Comparison of ENCODE assay signal across 23 cellular contexts in the genomic region with DNA sequence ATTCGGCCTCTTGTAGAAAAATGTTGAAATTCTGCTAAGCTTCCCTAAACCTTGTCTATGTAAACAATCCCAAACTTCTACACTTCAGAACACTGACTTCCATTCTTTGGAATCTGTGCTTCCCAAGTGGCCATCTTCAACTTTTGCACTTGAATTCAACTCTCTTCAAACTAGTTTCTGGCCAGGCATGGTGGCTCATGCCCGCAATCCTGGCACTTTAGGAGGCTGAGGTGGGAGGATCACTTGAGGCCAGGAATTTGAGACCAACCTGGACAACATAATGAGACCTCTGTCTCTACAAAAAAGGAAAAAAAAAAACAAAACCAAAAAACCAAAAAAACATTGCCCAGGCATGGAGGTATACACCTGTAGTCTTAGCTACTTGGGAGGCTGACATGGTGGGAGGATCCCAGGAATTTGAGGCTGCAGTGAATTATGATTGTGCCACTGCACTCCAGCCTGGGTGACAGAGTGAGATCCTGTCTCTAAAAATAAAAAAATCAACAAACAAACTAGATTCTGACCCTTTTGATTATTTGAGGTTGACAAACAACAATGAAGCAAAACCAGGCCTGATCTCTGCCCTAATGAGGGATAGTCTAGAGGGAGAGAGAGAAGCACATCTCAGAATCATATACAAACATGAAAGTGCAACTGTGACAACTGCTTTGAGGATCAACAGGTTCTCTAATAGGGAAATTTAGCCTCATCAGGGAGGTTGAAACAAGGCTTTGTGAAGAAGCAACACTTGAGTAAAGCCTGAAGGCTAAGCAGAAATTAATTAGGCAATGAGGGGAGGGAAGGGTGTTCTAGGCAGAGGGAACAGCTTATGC. TPM values are rescaled to one million over a fixed set of nuclear protein-coding genes. Genes with fewer than 3 reads are reported as not detected.
DNase-seq lines count a peak whose midpoint lies in the region; ATAC-seq and TF ChIP-seq lines count a peak whose summit lies in the region.
"Had no signal": no experiment of that assay in that cellular context is flagged by ENCODE, and none has a peak within 500 bp of the region (broad histone marks: within the 10 kb centered on the region; RNA-seq: fewer than 3 reads in every experiment).

No MANE protein-coding gene starts in this region.

- H3K18ac ChIP-seq in H9 (ENCODE audit: insufficient read length, low read depth, low read length): no peak overlapping the region

- no peak overlapping the region for H2BK20ac ChIP-seq in H9 (ENCODE audit: low read depth, low read length, poor library complexity, severe bottlenecking)

- no peak for DNase-seq in T-helper 2 cell treated with Interferon-gamma antibody and Interleukin-4, amounts not matched to agents 5 μg/mL and 100 μg/mL, for 36 hours (ENCODE audit: low spot score)
- no peak for DNase-seq in T-helper 2 cell
- no peak for DNase-seq in mesothelial cell of epicardium (ENCODE audit: low spot score in 2 of 2, unreplicated experiment in 2 of 2)
- DNase-seq in H9: no peak
- no peak for DNase-seq in stimulated activated CD4-positive, alpha-beta T cell treated with anti-CD3 and anti-CD28 coated beads, Interleukin-1b, Interleukin-23, amount 100 ng/mL, for 48 hours
- no peak for DNase-seq in NCI-H2107 (lab: John Stamatoyannopoulos, UW)
- DNase-seq: activated naive CD4-positive, alpha-beta T cell; activated T-cell treated with anti-CD3 and anti-CD28 coated beads for 4 hours; cortex of kidney; DMS79 treated with DMSO at 0.1 percent for 48 hours; glutamatergic neuron; GOT3; left cardiac atrium; NCI-H524 treated with DMSO at 0.1 percent for 48 hours had no signal

- no peaks in the 10 kb centered on the region for H3K9me3 ChIP-seq in endocrine pancreas (ENCODE audit: control insufficient read depth, low read length)
- H3K9me3 ChIP-seq in H9 (ENCODE audit: control insufficient read depth, low read depth, low read length): peaks cover 7% of the 10 kb centered on the region
- H3K9me3 ChIP-seq: thoracic aorta had no signal

- no peak overlapping the region for H3K4me3 Mint-ChIP-seq in T-helper 2 cell treated with Interferon-gamma antibody and Interleukin-4, amounts not matched to agents 5 μg/mL and 100 μg/mL, for 36 hours
- H3K4me3 Mint-ChIP-seq in mesothelial cell of epicardium (no peak overlapping the region), H9 (no peak overlapping the region)
- H3K4me3 Mint-ChIP-seq: activated CD8-positive, alpha-beta T cell treated with anti-CD3 and anti-CD28 coated beads for 36 hours; B cell; natural killer cell treated with Interleukin-12 subunit alpha and Interleukin-12 subunit beta and Interleukin-15 and Interleukin-18, amount 100 ng/mL, for 72 hours; stimulated activated effector memory CD8-positive, alpha-beta T cell treated with anti-CD3 and anti-CD28 coated beads, Interleukin-12 subunit alpha, Interleukin-12 subunit beta, amount 100 ng/mL, for 72 hours had no signal

- TF ChIP-seq CTCF in mesothelial cell of epicardium (IDR thresholded peaks at IDR 0.05; ENCODE audit: unreplicated experiment): no peak
- no peak for TF ChIP-seq CTCF in H9 (conservative IDR thresholded peaks at IDR 0.05)

- no peak for ATAC-seq in HG03442 (IDR thresholded peaks at IDR 0.05; ENCODE audit: unreplicated experiment)
- ATAC-seq: activated CD4-positive, CD25-positive, alpha-beta regulatory T cell treated with anti-CD3 and anti-CD28 coated beads, Interleukin-2, amount 50 U/mL, for 24 hours; activated CD8-positive, alpha-beta T cell treated with anti-CD3 and anti-CD28 coated beads for 36 hours; left cardiac atrium; natural killer cell treated with Interleukin-12 subunit alpha and Interleukin-12 subunit beta and Interleukin-15 and Interleukin-18, amount 100 ng/mL, for 72 hours; stimulated activated effector memory CD8-positive, alpha-beta T cell treated with anti-CD3 and anti-CD28 coated beads, Interleukin-12 subunit alpha, Interleukin-12 subunit beta, amount 100 ng/mL, for 72 hours had no signal

- H4K20me1 ChIP-seq in H9 (ENCODE audit: control insufficient read depth, insufficient read depth, insufficient read length): no peaks in the 10 kb centered on the region

- peaks cover 45% of the 10 kb centered on the region for H3K36me3 Mint-ChIP-seq in T-helper 2 cell treated with Interferon-gamma antibody and Interleukin-4, amounts not matched to agents 5 μg/mL and 100 μg/mL, for 36 hours (ENCODE audit: low read depth)
- H3K36me3 Mint-ChIP-seq in mesothelial cell of epicardium (no peaks in the 10 kb centered on the region), H9 (ENCODE audit: insufficient read depth in 1 of 3, low read depth in 3 of 3) (peaks cover 5 to 10% (median 6%) of the 10 kb centered on the region in 3 experiments; a peak in 5 of 7 replicates)

- H3K23ac ChIP-seq in H9 (ENCODE audit: insufficient read length, low read depth, low read length): no peak overlapping the region

- H3K4me3 ChIP-seq in endocrine pancreas (ENCODE audit: control insufficient read depth, insufficient read depth, low read length): peak overlapping the region; percentile 51
- H3K4me3 ChIP-seq: K562, thoracic aorta had no signal

- peaks cover 63% of the 10 kb centered on the region for H3K4me1 Mint-ChIP-seq in T-helper 2 cell treated with Interferon-gamma antibody and Interleukin-4, amounts not matched to agents 5 μg/mL and 100 μg/mL, for 36 hours (ENCODE audit: low read depth)
- H3K4me1 Mint-ChIP-seq in mesothelial cell of epicardium (peaks cover 15% of the 10 kb centered on the region), H9 (peaks cover 0 to 5% of the 10 kb centered on the region in 2 experiments; a peak in 2 of 4 replicates)
- H3K4me1 Mint-ChIP-seq: B cell had no signal

- no peak overlapping the region for H2BK15ac ChIP-seq in H9 (ENCODE audit: low read depth, low read length)

- no peak overlapping the region for H2AFZ ChIP-seq in H9 (ENCODE audit: low read length)

- no peak overlapping the region for H3T11ph ChIP-seq in H9 (ENCODE audit: low read length)

- H3K4ac ChIP-seq in H9 (ENCODE audit: low read depth, low read length): no peak overlapping the region

- no peaks in the 10 kb centered on the region for H3K23me2 ChIP-seq in H9 (ENCODE audit: insufficient read length, low read depth, low read length, poor library complexity, severe bottlenecking)

- WGBS in H9 (ENCODE audit: extremely low coverage, insufficient read length, low lambda C conversion rate): no CpG with 5 or more reads among the region's 2 CpGs

- no peak overlapping the region for H2BK120ac ChIP-seq in H9 (ENCODE audit: low read depth, low read length, poor library complexity, severe bottlenecking)

- no peak overlapping the region for H4K91ac ChIP-seq in H9 (ENCODE audit: insufficient read length, low read depth, low read length)

- H3K4me1 ChIP-seq in endocrine pancreas (ENCODE audit: control insufficient read depth, insufficient read depth, low read length) (peaks cover 25% of the 10 kb centered on the region), H9 (ENCODE audit: insufficient read depth, low read length) (no peaks in the 10 kb centered on the region)

- no peak overlapping the region for H4K5ac ChIP-seq in H9 (ENCODE audit: insufficient read length, low read depth, low read length)

- H3K27ac ChIP-seq in H9 (ENCODE audit: insufficient read length, low read depth, low read length): no peak overlapping the region
- H3K27ac ChIP-seq: thoracic aorta had no signal

- peaks cover 19% of the 10 kb centered on the region for H3K9me3 Mint-ChIP-seq in T-helper 2 cell treated with Interferon-gamma antibody and Interleukin-4, amounts not matched to agents 5 μg/mL and 100 μg/mL, for 36 hours
- peaks cover 5% of the 10 kb centered on the region for H3K9me3 Mint-ChIP-seq in mesothelial cell of epicardium
- H3K9me3 Mint-ChIP-seq in H9: peaks cover 9 to 16% of the 10 kb centered on the region in 2 experiments

- H2BK5ac ChIP-seq in H9 (ENCODE audit: insufficient read length, low read length): no peak overlapping the region

- no peak overlapping the region for H2AK5ac ChIP-seq in H9 (ENCODE audit: insufficient read length, low read length)

- no peak overlapping the region for H3K9ac ChIP-seq in endocrine pancreas (ENCODE audit: control insufficient read depth, insufficient read depth, low read length)
- H3K9ac ChIP-seq in H9 (ENCODE audit: extremely low read depth, insufficient read length, low read length): no peak overlapping the region

- H3K79me2 ChIP-seq in H9 (ENCODE audit: insufficient read depth, low read length): no peaks in the 10 kb centered on the region

- no peak overlapping the region for H2BK12ac ChIP-seq in H9 (ENCODE audit: insufficient read length, low read depth, low read length)

- no peak overlapping the region for H3K56ac ChIP-seq in H9 (ENCODE audit: insufficient read length, low read depth, low read length)

- peak overlapping the region; percentile 0 for H3K27ac Mint-ChIP-seq in T-helper 2 cell treated with Interferon-gamma antibody and Interleukin-4, amounts not matched to agents 5 μg/mL and 100 μg/mL, for 36 hours
- H3K27ac Mint-ChIP-seq in mesothelial cell of epicardium (peak overlapping the region; percentile 28), H9 (no peak overlapping the region)
- H3K27ac Mint-ChIP-seq: activated CD8-positive, alpha-beta T cell treated with anti-CD3 and anti-CD28 coated beads for 36 hours; B cell; stimulated activated effector memory CD8-positive, alpha-beta T cell treated with anti-CD3 and anti-CD28 coated beads, Interleukin-12 subunit alpha, Interleukin-12 subunit beta, amount 100 ng/mL, for 72 hours had no signal

- H3K79me1 ChIP-seq in H9 (ENCODE audit: insufficient read depth, low read depth, low read length, poor library complexity, severe bottlenecking): no peaks in the 10 kb centered on the region

- H4K8ac ChIP-seq in H9 (replicated peaks; ENCODE audit: insufficient read length, low read depth, low read length): no peak overlapping the region

- no peaks in the 10 kb centered on the region for H3K36me3 ChIP-seq in endocrine pancreas (ENCODE audit: control insufficient read depth, insufficient read depth, low read length)
- H3K36me3 ChIP-seq: thoracic aorta had no signal

- no peaks in the 10 kb centered on the region for H3K27me3 ChIP-seq in endocrine pancreas (ENCODE audit: control insufficient read depth, insufficient read depth, low read length)
- no peaks in the 10 kb centered on the region for H3K27me3 ChIP-seq in H9 (ENCODE audit: insufficient read depth, low read length)

- H3K14ac ChIP-seq in H9 (ENCODE audit: insufficient read depth, low read length): no peak overlapping the region

- H3K4me2 ChIP-seq in H9 (ENCODE audit: insufficient read depth, insufficient read length, low read length): no peak overlapping the region

- H3K27me3 Mint-ChIP-seq in T-helper 2 cell treated with Interferon-gamma antibody and Interleukin-4, amounts not matched to agents 5 μg/mL and 100 μg/mL, for 36 hours (ENCODE audit: low read depth): no peaks in the 10 kb centered on the region
- H3K27me3 Mint-ChIP-seq in mesothelial cell of epicardium (ENCODE audit: low read depth): no peaks in the 10 kb centered on the region
- peaks cover 8% of the 10 kb centered on the region for H3K27me3 Mint-ChIP-seq in H9 (ENCODE audit: low read depth)
- H3K27me3 Mint-ChIP-seq: activated CD8-positive, alpha-beta T cell treated with anti-CD3 and anti-CD28 coated beads for 36 hours; B cell; natural killer cell treated with Interleukin-12 subunit alpha and Interleukin-12 subunit beta and Interleukin-15 and Interleukin-18, amount 100 ng/mL, for 72 hours had no signal

RNA-seq across cellular contexts. Expression of a gene that starts 11.6 kb away (rescaled TPM):
- total RNA-seq in mesothelial cell of epicardium: 14.0 to 15.6 TPM (median 15.0 TPM) in 3 replicates
- total RNA-seq in H9 (2021): 34.9 and 37.9 TPM in 2 replicates

Comparison
In these comparisons a context has a peak if more than half of its experiments do, and no peak if none do; other contexts are left out.
1. H3K27ac Mint-ChIP-seq: peak in T-helper 2 cell treated with Interferon-gamma antibody and Interleukin-4, amounts not matched to agents 5 μg/mL and 100 μg/mL, for 36 hours (single experiment) and mesothelial cell of epicardium (single experiment); none in H9 (0 of 3).